In the genomic region with DNA sequence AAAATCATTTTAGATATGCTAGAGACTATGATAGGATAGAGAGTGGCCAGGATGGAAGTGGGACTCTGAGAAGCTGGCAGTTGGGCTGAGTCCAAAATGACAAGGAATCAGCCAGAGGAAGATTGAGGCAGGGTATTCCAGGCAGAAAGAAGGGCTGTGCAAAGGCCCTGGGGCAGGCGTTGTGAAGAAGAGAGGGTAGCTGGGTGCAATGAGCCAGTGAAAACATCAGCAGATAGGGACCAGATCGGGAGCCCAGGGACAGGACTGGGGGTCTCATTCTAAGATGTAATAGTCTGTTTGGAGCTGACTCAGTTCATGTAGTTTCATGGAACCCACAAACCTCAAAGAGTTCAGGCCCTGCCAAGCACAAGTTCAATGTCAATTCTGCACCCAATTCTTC, we compare ENCODE assay signal across 27 cellular contexts.
"Had no signal": no experiment of that assay in that cellular context is flagged by ENCODE, and none has a peak within 500 bp of the region (broad histone marks: within the 10 kb centered on the region; RNA-seq: fewer than 3 reads in every experiment).

No MANE protein-coding gene starts in this region.

- DNase-seq: colonic mucosa; cortex of kidney; effector CD8-positive, alpha-beta T cell; effector memory CD8-positive, alpha-beta T cell; erythroblast; esophagus squamous epithelium; foreskin fibroblast; foreskin melanocyte; gastrocnemius medialis; glutamatergic neuron; head of caudate nucleus; heart right ventricle; hippocampal formation; left cardiac atrium; left lung; left ventricle myocardium superior; lower lobe of right lung; mesenchymal stem cell; mucosa of descending colon had no signal

- H3K9me3 Mint-ChIP-seq: effector memory CD8-positive, alpha-beta T cell had no signal

- ATAC-seq: effector memory CD8-positive, alpha-beta T cell; esophagus mucosa; gastrocnemius medialis; heart right ventricle; left cardiac atrium; left lung; left ventricle myocardium superior; lower lobe of right lung; mucosa of descending colon had no signal

- H3K27me3 ChIP-seq: colonic mucosa had no signal

- H3K4me3 Mint-ChIP-seq: dendritic cell treated with granulocyte-macrophage colony-stimulating factor and Interleukin-4, amounts not matched to agents 40 ng/mL and 50 ng/mL, for 4 days; effector memory CD8-positive, alpha-beta T cell; endodermal cell; mesothelial cell of epicardium had no signal

- H3K36me3 ChIP-seq: colonic mucosa, esophagus squamous epithelium, gastrocnemius medialis, heart right ventricle, left lung, lower lobe of right lung had no signal

- H3K4me3 ChIP-seq: colonic mucosa, esophagus squamous epithelium, gastrocnemius medialis, heart right ventricle, left lung, lower lobe of right lung, mucosa of descending colon had no signal

- H3K27ac ChIP-seq: colonic mucosa, epithelial cell of prostate, esophagus squamous epithelium, gastrocnemius medialis, heart right ventricle, left lung, lower lobe of right lung had no signal

- H3K4me1 Mint-ChIP-seq: mesothelial cell of epicardium had no signal

- H3K27ac Mint-ChIP-seq: dendritic cell treated with granulocyte-macrophage colony-stimulating factor and Interleukin-4, amounts not matched to agents 40 ng/mL and 50 ng/mL, for 4 days; effector memory CD8-positive, alpha-beta T cell; endodermal cell; mesothelial cell of epicardium had no signal

- H3K9me3 ChIP-seq: colonic mucosa, lower lobe of right lung, mucosa of descending colon had no signal

- FAIRE-seq: endometrium, islet of Langerhans, keratinocyte had no signal

- H3K4me1 ChIP-seq: colonic mucosa, esophagus squamous epithelium, gastrocnemius medialis, heart right ventricle, left lung, lower lobe of right lung had no signal
